ENCODE assay signal across 17 cellular contexts in genomic region chr10:1127629-1128028, GRCh38.
"Had no signal": no experiment of that assay in that cellular context is flagged by ENCODE, and none has a peak within 500 bp of the region (broad histone marks: within the 10 kb centered on the region; RNA-seq: fewer than 3 reads in every experiment).

No MANE protein-coding gene starts in this region.

- H3K27me3 ChIP-seq: esophagus squamous epithelium, gastroesophageal sphincter, neutrophil, right lobe of liver, testis, tibial nerve, upper lobe of right lung had no signal

- H3K4me3 ChIP-seq: esophagus squamous epithelium, gastroesophageal sphincter, lung, psoas muscle, right lobe of liver, testis, tibial nerve, upper lobe of right lung had no signal

- H3K27ac ChIP-seq: esophagus squamous epithelium, gastroesophageal sphincter, neutrophil, psoas muscle, right lobe of liver, testis, tibial nerve, upper lobe of right lung had no signal

- H3K4me1 ChIP-seq: esophagus squamous epithelium, gastroesophageal sphincter, right lobe of liver, testis, tibial nerve, upper lobe of right lung had no signal

- ATAC-seq: gastroesophageal sphincter; left ventricle myocardium superior; right lobe of liver; stimulated activated memory B cell treated with anti-CD40 and anti-IgM and Interleukin-4, amounts not matched to agents 10 μg/mL and 1 μg/mL and 100 μg/mL, for 72 hours; upper lobe of right lung had no signal

- H3K9me3 ChIP-seq: esophagus squamous epithelium, gastroesophageal sphincter, neutrophil, psoas muscle, right lobe of liver, testis, tibial nerve, upper lobe of right lung had no signal

- DNase-seq: esophagus squamous epithelium; foreskin fibroblast; glutamatergic neuron; left ventricle myocardium superior; mesendoderm; naive B cell; psoas muscle; retina; right lobe of liver; stimulated activated CD4-positive, alpha-beta T cell treated with anti-CD3 and anti-CD28 coated beads, Interleukin-4, amount 100 ng/mL, for 1 hour; testis; upper lobe of right lung had no signal
